8 cellular contexts compared by ENCODE assay signal in genomic region chr3:88149516-88150362, GRCh38. TPM values are rescaled to one million over a fixed set of nuclear protein-coding genes. Genes with fewer than 3 reads are reported as not detected.
A peak's percentile ranks its signal among the peaks of the same experiment; 100 is the strongest.
DNase-seq lines count a peak whose midpoint lies in the region; ATAC-seq and TF ChIP-seq lines count a peak whose summit lies in the region.

Gene C3orf38, plus strand, starts transcription at chr3:88149959. Its CDS starts 94 bp downstream, at chr3:88150053.

- ATAC-seq in GM18499 (IDR thresholded peaks at IDR 0.05; ENCODE audit: insufficient read depth, unreplicated experiment): peak; percentile 42
- peak; percentile 79 for ATAC-seq in HG02885 (IDR thresholded peaks at IDR 0.05; ENCODE audit: poor library complexity, unreplicated experiment)
- peak; percentile 95 for ATAC-seq in T-helper 17 cell
- ATAC-seq in psoas muscle: peak; percentile 97 to 99 (median 99)

- H3K9me3 ChIP-seq in T-helper 17 cell (ENCODE audit: control insufficient read depth, low read length, poor library complexity, severe bottlenecking) (no peaks in the 10 kb centered on the region), right atrium auricular region (no peaks in the 10 kb centered on the region), psoas muscle (no peaks in the 10 kb centered on the region)

- TF ChIP-seq CTCF in right atrium auricular region (IDR thresholded peaks at IDR 0.05): no peak
- no peak for TF ChIP-seq CTCF in psoas muscle (IDR thresholded peaks at IDR 0.05)

- peaks cover 11% of the 10 kb centered on the region for H3K36me3 ChIP-seq in right atrium auricular region
- H3K36me3 ChIP-seq in psoas muscle (ENCODE audit: insufficient read depth in 1 of 2, low read depth in 1 of 2): peaks cover 0 to 19% of the 10 kb centered on the region in 2 donors
- peaks cover 3% of the 10 kb centered on the region for H3K36me3 ChIP-seq in urinary bladder (ENCODE audit: insufficient read depth)

- H3K4me1 Mint-ChIP-seq in T-helper 17 cell: peaks cover 28% of the 10 kb centered on the region

- peak within 1 kb of the TSS; percentile 93 for H3K27ac Mint-ChIP-seq in T-helper 17 cell

- peak; percentile 51 for DNase-seq in NCI-H1694 (lab: John Stamatoyannopoulos, UW)
- DNase-seq in T-helper 17 cell: peak; percentile 73 to 75 (median 74)
- DNase-seq in right atrium auricular region (ENCODE audit: low spot score): peak; percentile 90
- peak; percentile 92 to 93 for DNase-seq in psoas muscle

- no peaks in the 10 kb centered on the region for H3K27me3 Mint-ChIP-seq in T-helper 17 cell

- H3K4me1 ChIP-seq in right atrium auricular region: peaks cover 0 to 31% of the 10 kb centered on the region in 2 donors
- peaks cover 13% of the 10 kb centered on the region for H3K4me1 ChIP-seq in psoas muscle
- H3K4me1 ChIP-seq in urinary bladder (ENCODE audit: insufficient read depth): no peaks in the 10 kb centered on the region

- 0 to 1% (median 1%) methylated on average over 57 of the region's 57 CpGs for WGBS in psoas muscle, 3 donors
- under 1% methylated on average over 57 of the region's 57 CpGs for WGBS in urinary bladder

- H3K4me3 ChIP-seq in right atrium auricular region: peak within 1 kb of the TSS; percentile 75 to 89
- H3K4me3 ChIP-seq in psoas muscle: peak within 1 kb of the TSS; percentile 86
- H3K4me3 ChIP-seq in urinary bladder (ENCODE audit: low read depth, low read length): peak within 1 kb of the TSS; percentile 60

- peak within 1 kb of the TSS; percentile 88 for H3K27ac ChIP-seq in angular gyrus (ENCODE audit: low read depth, low read length)
- H3K27ac ChIP-seq in right atrium auricular region: peak within 1 kb of the TSS; percentile 95
- peak within 1 kb of the TSS; percentile 92 for H3K27ac ChIP-seq in psoas muscle
- H3K27ac ChIP-seq in urinary bladder (ENCODE audit: low read depth): peak within 1 kb of the TSS; percentile 91

- H3K27me3 ChIP-seq in right atrium auricular region (no peaks in the 10 kb centered on the region), psoas muscle (ENCODE audit: insufficient read depth in 3 of 3, low read length in 2 of 3) (no peaks in the 10 kb centered on the region)

- peak within 1 kb of the TSS; percentile 95 for H3K4me3 Mint-ChIP-seq in T-helper 17 cell

- intact Hi-C loops in psoas muscle (cut with DNase I): loop anchor here in 1 of 2 donors (5.0 kb wide), 1 partner anchor 92 kb away; the partner anchor contains the start of genes CGGBP1 and ZNF654

- H3K36me3 Mint-ChIP-seq in T-helper 17 cell (ENCODE audit: low read depth): no peaks in the 10 kb centered on the region

RNA-seq across cellular contexts. Expression of gene C3orf38, which starts in this region (rescaled TPM):
- total RNA-seq in T-helper 17 cell: 10 to 100 TPM; 27.8 to 44.2 TPM
- 10 to 100 TPM; 12.0 to 12.5 TPM for total RNA-seq in right atrium auricular region
- total RNA-seq in psoas muscle: 10 to 100 TPM in 3 of 4 donors, 1 to 10 TPM in 1; 9.7 to 14.8 (median 11.7) TPM
- polyA plus RNA-seq in psoas muscle: 10 to 100 TPM in 1 of 3 donors, 1 to 10 TPM in 2; 6.5 to 11.6 (median 6.7) TPM
- 60.5 TPM for total RNA-seq in urinary bladder
- polyA plus RNA-seq in urinary bladder: 7.7 TPM

Comparison
In these comparisons a context has a peak if more than half of its experiments do, and no peak if none do; other contexts are left out.
1. Peak in every context shown above with its lines: DNase-seq, ATAC-seq, H3K4me3 ChIP-seq and H3K27ac ChIP-seq.
2. ATAC-seq: peak in every context shown above with its lines; median percentile 99 in psoas muscle; 95 in T-helper 17 cell; 79 in HG02885; 42 in GM18499.